Comparison of ENCODE assay signal across 8 cellular contexts in the genomic region with DNA sequence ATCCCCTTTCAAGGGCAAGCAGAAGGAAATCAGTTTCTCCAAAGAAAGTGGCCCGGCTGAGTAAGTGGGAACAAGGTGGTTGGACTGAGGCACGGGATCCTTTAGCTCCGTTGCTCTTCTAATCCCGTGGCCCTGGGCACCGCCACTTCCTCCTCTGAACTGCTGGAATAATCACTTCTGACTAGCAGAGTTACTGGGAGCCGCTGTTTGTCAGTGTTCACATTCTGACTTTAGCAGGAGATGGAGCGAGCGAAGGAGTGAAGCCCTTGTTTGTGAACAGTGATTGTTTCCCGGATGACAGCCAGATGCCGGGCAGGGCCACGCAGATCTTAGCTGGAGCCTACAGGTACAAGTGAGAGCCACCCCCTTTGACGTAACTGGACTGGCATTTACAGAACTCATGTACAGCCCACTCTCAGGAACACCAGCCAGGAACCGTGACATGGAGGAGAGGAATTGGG. TPM values are rescaled to one million over a fixed set of nuclear protein-coding genes. Genes with fewer than 3 reads are reported as not detected.
A peak's percentile ranks its signal among the peaks of the same experiment; 100 is the strongest.
DNase-seq lines count a peak whose midpoint lies in the region; ATAC-seq, FAIRE-seq and TF ChIP-seq lines count a peak whose summit lies in the region.

No MANE protein-coding gene starts in this region.

- 45 to 48% methylated on average over 13 of the region's 13 CpGs for WGBS in lung, 2 donors
- 54% methylated on average over 13 of the region's 13 CpGs for WGBS in thymus

- peaks cover 40% of the 10 kb centered on the region for H3K4me1 ChIP-seq in NT2/D1 (ENCODE audit: insufficient read depth, insufficient read length)
- peaks cover 0 to 24% of the 10 kb centered on the region in 2 donors for H3K4me1 ChIP-seq in lung (ENCODE audit: control insufficient read depth in 2 of 2, insufficient read depth in 2 of 2, low read length in 2 of 2)
- H3K4me1 ChIP-seq in thymus (ENCODE audit: control insufficient read depth, insufficient read depth, low read length): peaks cover 76% of the 10 kb centered on the region

- TF ChIP-seq CTCF in lung (IDR thresholded peaks at IDR 0.05; ENCODE audit: control extremely low read depth, extremely low read depth): no peak

- H3K4me3 ChIP-seq in GM08714 (ENCODE audit: low read length) (peak overlapping the region; percentile 90; the same call in 1 of the 2 replicates), NT2/D1 (ENCODE audit: insufficient read length, low read depth) (peak overlapping the region; percentile 89), lung (peak overlapping the region; percentile 74), thymus (ENCODE audit: low read length) (peak overlapping the region; percentile 84)

- no peak for TF ChIP-seq POLR2A in GM12891 (IDR thresholded peaks at IDR 0.05; ENCODE audit: low read depth, low read length)

- H3K36me3 ChIP-seq in NT2/D1 (ENCODE audit: insufficient read depth, insufficient read length, low read length): peaks cover 71% of the 10 kb centered on the region
- H3K36me3 ChIP-seq in lung (ENCODE audit: control insufficient read depth in 2 of 2, insufficient read depth in 2 of 2, low read length in 2 of 2): peaks cover 4 to 19% of the 10 kb centered on the region in 2 donors
- H3K36me3 ChIP-seq in thymus (ENCODE audit: control insufficient read depth, insufficient read depth): peaks cover 22% of the 10 kb centered on the region

- H3K9ac ChIP-seq in NT2/D1 (ENCODE audit: insufficient read length, low read depth): peak overlapping the region; percentile 97

- no peaks in the 10 kb centered on the region for H3K9me3 ChIP-seq in NT2/D1 (ENCODE audit: insufficient read depth, low read length)
- no peaks in the 10 kb centered on the region for H3K9me3 ChIP-seq in lung (ENCODE audit: control insufficient read depth in 2 of 2, insufficient read depth in 1 of 2, low read length in 1 of 2)
- no peaks in the 10 kb centered on the region for H3K9me3 ChIP-seq in thymus (ENCODE audit: control insufficient read depth)

- no peaks in the 10 kb centered on the region for H3K27me3 ChIP-seq in NT2/D1 (ENCODE audit: insufficient read depth, insufficient read length)
- no peaks in the 10 kb centered on the region for H3K27me3 ChIP-seq in lung (ENCODE audit: control insufficient read depth, insufficient read depth)
- no peaks in the 10 kb centered on the region for H3K27me3 ChIP-seq in thymus (ENCODE audit: control insufficient read depth, insufficient read depth)

- DNase-seq in NT2/D1 (ENCODE audit: low read depth, low spot score) (no peak), lung (ENCODE audit: low spot score) (peak; percentile 31), GM12891 (ENCODE audit: insufficient read length, low spot score) (no peak)

- no peak for FAIRE-seq in GM12891 (lab: Jason Lieb, UNC)

- ATAC-seq in lung (ENCODE audit: insufficient read depth, low FRiP score) (no peak), HG03354 (IDR thresholded peaks at IDR 0.05; ENCODE audit: poor library complexity, severe bottlenecking, unreplicated experiment) (no peak), HG03175 (IDR thresholded peaks at IDR 0.05; ENCODE audit: unreplicated experiment) (no peak)

- peak overlapping the region; percentile 41 for H3K27ac ChIP-seq in cingulate gyrus (ENCODE audit: low read depth, low read length)
- peak overlapping the region; percentile 85 to 94 for H3K27ac ChIP-seq in lung (ENCODE audit: low read depth in 1 of 2, low read length in 1 of 2)
- peak overlapping the region; percentile 77 for H3K27ac ChIP-seq in thymus (ENCODE audit: low read depth)

TF ChIP-seq in GM12891, 5 proteins besides CTCF, POLR2A, EP300 and RAD21:
- TF ChIP-seq SPI1 (IDR thresholded peaks at IDR 0.05; ENCODE audit: low read depth, low read length): no peak
- TF ChIP-seq POLR2AphosphoS5 (IDR thresholded peaks at IDR 0.05; ENCODE audit: low read depth, low read length): no peak
- no peak for TF ChIP-seq PAX5 (IDR thresholded peaks at IDR 0.05; ENCODE audit: insufficient read depth, low read length, severe bottlenecking)
- no peak for TF ChIP-seq POU2F2 (IDR thresholded peaks at IDR 0.05; ENCODE audit: low read depth, low read length)
- TF ChIP-seq TAF1 (IDR thresholded peaks at IDR 0.05; ENCODE audit: low read depth, low read length): no peak

RNA-seq across cellular contexts. Expression of a gene that starts 1.3 kb away (rescaled TPM):
- total RNA-seq in lung: 10 to 100 TPM; 21.9 to 43.4 TPM
- polyA plus RNA-seq in lung: 1 to 10 TPM; 8.2 to 9.2 TPM
- 40.0 TPM for polyA plus RNA-seq in thymus
- polyA plus RNA-seq in GM12891 (2012; ENCODE audit: low read depth, missing spikeins): 10.1 TPM
